ENCODE assay signal across 22 cellular contexts in genomic region chr17:27322026-27322425, GRCh38.
"Had no signal": no experiment of that assay in that cellular context is flagged by ENCODE, and none has a peak within 500 bp of the region (broad histone marks: within the 10 kb centered on the region; RNA-seq: fewer than 3 reads in every experiment).

No MANE protein-coding gene starts in this region.

- DNase-seq: activated CD4-positive, alpha-beta T cell treated with anti-CD3 and anti-CD28 coated beads for 4 hours; activated CD4-positive, alpha-beta T cell treated with anti-CD3 and anti-CD28 coated beads, Interleukin-2, amount 50 U/mL, for 48 hours; activated CD4-positive, CD25-positive, alpha-beta regulatory T cell; activated gamma-delta T cell; activated naive CD4-positive, alpha-beta T cell treated with anti-CD3 and anti-CD28 coated beads, Interleukin-2, amount 50 U/mL, for 16 hours; activated naive CD8-positive, alpha-beta T cell treated with anti-CD3 and anti-CD28 coated beads, Interleukin-2, amount 50 U/mL, for 24 hours; activated T-cell treated with anti-CD3 and anti-CD28 coated beads, Interleukin-2, amount 50 U/mL, for 72 hours; effector CD4-positive, alpha-beta T cell; foreskin melanocyte; kidney glomerular epithelial cell; left lung; midbrain; pancreas; right cardiac atrium; stomach; T1000 had no signal

- H3K9me3 ChIP-seq: left lung, neutrophil, pancreas, stomach, suprapubic skin, tibial nerve had no signal

- H3K27me3 ChIP-seq: cardiac muscle cell, left lung, neutrophil, pancreas, stomach, suprapubic skin, tibial nerve had no signal

- H3K4me1 Mint-ChIP-seq: activated naive CD8-positive, alpha-beta T cell treated with anti-CD3 and anti-CD28 coated beads, Interleukin-2, amount 50 U/mL, for 24 hours had no signal

- H3K27me3 Mint-ChIP-seq: activated naive CD8-positive, alpha-beta T cell treated with anti-CD3 and anti-CD28 coated beads, Interleukin-2, amount 50 U/mL, for 24 hours had no signal

- H3K4me3 Mint-ChIP-seq: activated naive CD8-positive, alpha-beta T cell treated with anti-CD3 and anti-CD28 coated beads, Interleukin-2, amount 50 U/mL, for 24 hours; activated T-cell treated with anti-CD3 and anti-CD28 coated beads, Interleukin-2, amount 50 U/mL, for 72 hours; nephron; stimulated activated effector memory CD8-positive, alpha-beta T cell treated with anti-CD3 and anti-CD28 coated beads, Interleukin-12 subunit alpha, Interleukin-12 subunit beta, amount 100 ng/mL, for 72 hours had no signal

- ATAC-seq: activated naive CD8-positive, alpha-beta T cell treated with anti-CD3 and anti-CD28 coated beads, Interleukin-2, amount 50 U/mL, for 24 hours; activated T-cell treated with anti-CD3 and anti-CD28 coated beads, Interleukin-2, amount 50 U/mL, for 72 hours; left lung; pancreas; right cardiac atrium; stimulated activated effector memory CD8-positive, alpha-beta T cell treated with anti-CD3 and anti-CD28 coated beads, Interleukin-12 subunit alpha, Interleukin-12 subunit beta, amount 100 ng/mL, for 72 hours had no signal

- H3K27ac Mint-ChIP-seq: activated naive CD8-positive, alpha-beta T cell treated with anti-CD3 and anti-CD28 coated beads, Interleukin-2, amount 50 U/mL, for 24 hours; activated T-cell treated with anti-CD3 and anti-CD28 coated beads, Interleukin-2, amount 50 U/mL, for 72 hours; stimulated activated effector memory CD8-positive, alpha-beta T cell treated with anti-CD3 and anti-CD28 coated beads, Interleukin-12 subunit alpha, Interleukin-12 subunit beta, amount 100 ng/mL, for 72 hours had no signal

- H3K27ac ChIP-seq: cardiac muscle cell, neutrophil, pancreas, suprapubic skin had no signal

- H3K9me3 Mint-ChIP-seq: activated naive CD8-positive, alpha-beta T cell treated with anti-CD3 and anti-CD28 coated beads, Interleukin-2, amount 50 U/mL, for 24 hours; activated T-cell treated with anti-CD3 and anti-CD28 coated beads, Interleukin-2, amount 50 U/mL, for 72 hours; nephron; stimulated activated effector memory CD8-positive, alpha-beta T cell treated with anti-CD3 and anti-CD28 coated beads, Interleukin-12 subunit alpha, Interleukin-12 subunit beta, amount 100 ng/mL, for 72 hours had no signal
